11 cellular contexts compared by ENCODE assay signal in genomic region chr6:145809211-145809610, GRCh38. TPM values are rescaled to one million over a fixed set of nuclear protein-coding genes. Genes with fewer than 3 reads are reported as not detected.
DNase-seq lines count a peak whose midpoint lies in the region; ATAC-seq and TF ChIP-seq lines count a peak whose summit lies in the region.
"Had no signal": no experiment of that assay in that cellular context is flagged by ENCODE, and none has a peak within 500 bp of the region (broad histone marks: within the 10 kb centered on the region; RNA-seq: fewer than 3 reads in every experiment).

No MANE protein-coding gene starts in this region.

- intact Hi-C loops in CD4-positive, alpha-beta T cell (cut with DNase I, micrococcal nuclease): no loop called here

- H3K4me3 Mint-ChIP-seq in CD4-positive, alpha-beta T cell: no peak overlapping the region
- H3K4me3 Mint-ChIP-seq in T-helper 17 cell: no peak overlapping the region

- no peak overlapping the region for H3K27ac ChIP-seq in CD4-positive, alpha-beta T cell (ENCODE audit: low read depth, low read length)
- H3K27ac ChIP-seq: left lung, uterus had no signal

- no peaks in the 10 kb centered on the region for H3K27me3 Mint-ChIP-seq in CD4-positive, alpha-beta T cell
- no peaks in the 10 kb centered on the region for H3K27me3 Mint-ChIP-seq in T-helper 17 cell

- in situ Hi-C loops in ACHN (cut with HindIII; ENCODE audit: low pct_ligation_motif_present, low pct_unique_long_range_greater_than_20kb, low sequenced_read_pairs): no loop called here

- POLR2A ChIA-PET in CD4-positive, alpha-beta T cell (lab: Charles Lee): no interaction called here

- no peak overlapping the region for H3K27ac Mint-ChIP-seq in CD4-positive, alpha-beta T cell
- no peak overlapping the region for H3K27ac Mint-ChIP-seq in T-helper 17 cell

- CTCF ChIA-PET in CD4-positive, alpha-beta T cell (lab: Charles Lee): interaction anchor here (1.3 kb wide), 1 partner anchor 79 kb away, joined by 3 read pairs; no protein-coding TSS in a partner anchor

- H3K36me3 Mint-ChIP-seq in CD4-positive, alpha-beta T cell (ENCODE audit: low read depth): peaks cover 16% of the 10 kb centered on the region
- no peaks in the 10 kb centered on the region for H3K36me3 Mint-ChIP-seq in T-helper 17 cell (ENCODE audit: low read depth)

- DNase-seq in CD4-positive, alpha-beta T cell: no peak
- DNase-seq in T-helper 17 cell: no peak
- DNase-seq in NCI-H146 treated with DMSO at 0.1 percent for 48 hours (lab: John Stamatoyannopoulos, UW; ENCODE audit: unreplicated experiment): no peak
- DNase-seq in Kasumi-1 (lab: John Stamatoyannopoulos, UW): no peak
- no peak for DNase-seq in ACHN
- DNase-seq in stimulated activated CD4-positive, alpha-beta T cell treated with anti-CD3 and anti-CD28 coated beads, Interleukin-12 subunit alpha, Interleukin-12 subunit beta, amount 100 ng/mL, for 4 hours: no peak
- DNase-seq: left lung, NCI-H187, uterus had no signal

- no peaks in the 10 kb centered on the region for H3K27me3 ChIP-seq in CD4-positive, alpha-beta T cell (ENCODE audit: control insufficient read depth, insufficient read depth, low read length)
- H3K27me3 ChIP-seq: left lung, uterus had no signal

- no peaks in the 10 kb centered on the region for H3K9me3 Mint-ChIP-seq in CD4-positive, alpha-beta T cell

- H3K4me1 Mint-ChIP-seq in CD4-positive, alpha-beta T cell (ENCODE audit: low read depth): peaks cover 44% of the 10 kb centered on the region
- peaks cover 25% of the 10 kb centered on the region for H3K4me1 Mint-ChIP-seq in T-helper 17 cell

- peak; percentile 38 for ATAC-seq in CD4-positive, alpha-beta T cell (ENCODE audit: poor library complexity)
- ATAC-seq in GM19438 (IDR thresholded peaks at IDR 0.05; ENCODE audit: low read depth, unreplicated experiment): peak; percentile 66
- ATAC-seq in HG02981 (IDR thresholded peaks at IDR 0.05; ENCODE audit: unreplicated experiment): peak; percentile 81
- peak; percentile 33 for ATAC-seq in T-helper 17 cell
- ATAC-seq: left lung had no signal

- no peaks in the 10 kb centered on the region for H3K9me3 ChIP-seq in CD4-positive, alpha-beta T cell (ENCODE audit: control insufficient read depth, low read length)
- H3K9me3 ChIP-seq in T-helper 17 cell (ENCODE audit: control insufficient read depth, low read length, poor library complexity, severe bottlenecking): no peaks in the 10 kb centered on the region
- H3K9me3 ChIP-seq: left lung, uterus had no signal

- no peak for TF ChIP-seq CTCF in CD4-positive, alpha-beta T cell (IDR thresholded peaks at IDR 0.05)

RNA-seq across cellular contexts. Expression of gene FBXO30, which starts 5.4 kb away (rescaled TPM):
- total RNA-seq in CD4-positive, alpha-beta T cell: 1 to 10 TPM; 1.3 to 1.4 TPM
- total RNA-seq in T-helper 17 cell: 1 to 10 TPM; 2.5 to 2.8 TPM
